In the genomic region with DNA sequence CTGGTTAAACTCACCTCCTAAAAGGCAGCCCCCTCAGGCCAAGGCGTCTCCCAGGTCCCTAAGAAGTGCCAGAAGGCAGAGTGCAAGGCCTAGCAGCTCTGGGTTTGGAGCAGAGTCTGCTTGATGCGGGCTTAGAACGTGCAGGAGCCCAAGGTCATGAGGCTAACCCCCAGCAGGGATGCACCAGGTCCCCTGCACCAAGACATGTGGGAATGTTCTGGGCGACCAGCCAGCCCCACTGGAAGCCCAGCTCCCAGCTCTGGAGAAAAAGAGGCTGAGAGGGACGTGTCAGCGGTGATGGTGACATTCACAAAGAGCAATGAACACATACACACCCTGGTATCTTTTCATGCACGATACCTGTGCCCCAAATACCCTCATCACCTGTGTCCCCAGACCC, we compare ENCODE assay signal across 26 cellular contexts. TPM values are rescaled to one million over a fixed set of nuclear protein-coding genes. Genes with fewer than 3 reads are reported as not detected.
"Had no signal": no experiment of that assay in that cellular context is flagged by ENCODE, and none has a peak within 500 bp of the region (broad histone marks: within the 10 kb centered on the region; RNA-seq: fewer than 3 reads in every experiment).

No MANE protein-coding gene starts in this region.

- DNase-seq: activated CD4-positive, alpha-beta T cell treated with anti-CD3 and anti-CD28 coated beads, Interleukin-2, amount 10 ng/mL, durations not matched to agents 24 days and 14 days; activated CD4-positive, alpha-beta T cell treated with anti-CD3 and anti-CD28 coated beads, Interleukin-2, amount 50 U/mL, for 4 hours; activated CD8-positive, alpha-beta T cell treated with anti-CD3 and anti-CD28 coated beads for 36 hours; activated effector memory CD4-positive, alpha-beta T cell treated with anti-CD3 and anti-CD28 coated beads, Interleukin-2, amount 50 U/mL, for 16 hours; activated naive CD4-positive, alpha-beta T cell; activated naive CD8-positive, alpha-beta T cell treated with anti-CD3 and anti-CD28 coated beads, Interleukin-2, amount 10 ng/mL, durations not matched to agents 7 days and 5 days; activated T-cell treated with anti-CD3 and anti-CD28 coated beads, Interleukin-2, amount 50 U/mL, for 1 hour; activated T-cell treated with anti-CD3 and anti-CD28 coated beads, Interleukin-2, amount 50 U/mL, for 72 hours; body of pancreas; caudate nucleus; cerebellar nuclear complex; MM.1S; MV-4-11; NCI-H1092; NCI-H187 treated with DMSO at 0.1 percent for 48 hours; NCI-H2171 treated with DMSO at 0.1 percent for 48 hours; NCI-H2227 treated with DMSO at 0.1 percent for 48 hours; NCI-H510A treated with DMSO at 0.1 percent for 48 hours; SIG-M5; T1000 had no signal

- ATAC-seq: activated CD8-positive, alpha-beta T cell treated with anti-CD3 and anti-CD28 coated beads for 36 hours; activated T-cell treated with anti-CD3 and anti-CD28 coated beads, Interleukin-2, amount 50 U/mL, for 72 hours; activated T-helper 17 cell treated with anti-CD3 and anti-CD28 coated beads, Interleukin-2, amount 50 U/mL, for 72 hours; body of pancreas; Panc1 had no signal

RNA-seq across cellular contexts. Expression of gene LRRN2, which starts 5.1 kb away (rescaled TPM):
- total RNA-seq: activated CD8-positive, alpha-beta T cell treated with anti-CD3 and anti-CD28 coated beads for 36 hours; activated naive CD8-positive, alpha-beta T cell treated with anti-CD3 and anti-CD28 coated beads, Interleukin-2, amount 10 ng/mL, durations not matched to agents 7 days and 5 days; activated T-cell treated with anti-CD3 and anti-CD28 coated beads, Interleukin-2, amount 50 U/mL, for 72 hours; activated T-helper 17 cell treated with anti-CD3 and anti-CD28 coated beads, Interleukin-2, amount 50 U/mL, for 72 hours; LHCN-M2; RPMI7951; SK-MEL-5; T-helper 2 cell treated with Interferon-gamma antibody and Interleukin-4, amounts not matched to agents 100 ng/mL and 5 ng/mL, for 36 hours had no signal
